11 cellular contexts compared by ENCODE assay signal in the genomic region with DNA sequence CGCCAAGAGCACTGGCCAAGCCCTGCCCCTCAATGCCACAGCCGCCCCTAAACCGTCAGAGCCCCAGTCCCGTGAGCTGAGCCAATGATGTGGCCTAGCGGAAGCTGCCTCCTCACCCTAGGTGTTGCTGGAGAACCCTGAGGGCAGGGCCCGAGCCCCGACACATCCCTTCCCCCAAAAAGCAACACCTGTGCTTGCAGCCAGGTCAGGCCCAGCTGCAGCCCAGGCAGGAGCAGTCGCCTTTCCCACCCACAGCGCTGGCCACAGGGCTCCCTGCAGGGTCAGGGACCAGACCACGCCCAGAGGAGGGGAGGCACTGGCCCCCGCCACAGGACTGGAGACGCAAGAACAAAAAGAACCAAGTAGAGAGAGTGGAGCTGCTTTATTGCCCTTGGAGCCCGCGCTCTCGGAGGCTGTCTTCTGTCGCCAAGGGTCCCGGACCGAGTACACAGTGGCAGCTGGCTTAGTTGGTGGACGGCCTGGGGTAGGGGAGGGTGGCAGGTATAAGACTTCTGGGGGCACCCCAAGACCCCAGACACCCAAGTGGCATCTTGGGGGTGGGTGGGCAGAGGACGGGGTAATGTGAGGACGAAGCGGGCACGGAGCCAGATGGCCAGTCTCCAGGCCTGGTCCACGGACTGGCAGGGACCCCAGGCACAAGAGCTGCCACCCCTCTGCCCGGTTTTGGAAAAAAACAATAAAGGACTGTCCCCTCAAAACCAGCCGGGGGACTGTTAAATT. TPM values are rescaled to one million over a fixed set of nuclear protein-coding genes. Genes with fewer than 3 reads are reported as not detected.
DNase-seq lines count a peak whose midpoint lies in the region; ATAC-seq and TF ChIP-seq lines count a peak whose summit lies in the region.
"Had no signal": no experiment of that assay in that cellular context is flagged by ENCODE, and none has a peak within 500 bp of the region (broad histone marks: within the 10 kb centered on the region; RNA-seq: fewer than 3 reads in every experiment).

No MANE protein-coding gene starts in this region.

- H3K27me3 Mint-ChIP-seq in activated naive CD4-positive, alpha-beta T cell treated with anti-CD3 and anti-CD28 coated beads, Interleukin-2, amount 50 U/mL, for 24 hours, result no peaks in the 10 kb centered on the region
- no peaks in the 10 kb centered on the region for H3K27me3 Mint-ChIP-seq in activated naive CD8-positive, alpha-beta T cell treated with anti-CD3 and anti-CD28 coated beads, Interleukin-2, amount 50 U/mL, for 24 hours
- H3K27me3 Mint-ChIP-seq: memory B cell had no signal

- no peak for DNase-seq in activated naive CD4-positive, alpha-beta T cell treated with anti-CD3 and anti-CD28 coated beads, Interleukin-2, amount 50 U/mL, for 16 hours
- DNase-seq in KBM-7 (peak; percentile 46), MM.1S (no peak), thyroid gland (no peak)
- DNase-seq in activated naive CD8-positive, alpha-beta T cell treated with anti-CD3 and anti-CD28 coated beads, Interleukin-2, amount 50 U/mL, for 24 hours, result peak; percentile 45
- peak; percentile 56 for DNase-seq in stimulated activated CD8-positive, alpha-beta memory T cell treated with anti-CD3 and anti-CD28 coated beads, Interleukin-4, amount 100 ng/mL, for 48 hours
- DNase-seq: NCI-H1417 treated with DMSO at 0.1 percent for 48 hours, WERI-Rb-1 had no signal

- peak overlapping the region; percentile 36 for H3K4me3 Mint-ChIP-seq in activated naive CD4-positive, alpha-beta T cell treated with anti-CD3 and anti-CD28 coated beads, Interleukin-2, amount 50 U/mL, for 24 hours
- H3K4me3 Mint-ChIP-seq in activated naive CD8-positive, alpha-beta T cell treated with anti-CD3 and anti-CD28 coated beads, Interleukin-2, amount 50 U/mL, for 24 hours, result no peak overlapping the region
- H3K4me3 Mint-ChIP-seq: memory B cell had no signal

- H3K9me3 ChIP-seq in MM.1S (replicated peaks; ENCODE audit: insufficient read depth, low read length) (no peaks in the 10 kb centered on the region), thyroid gland (no peaks in the 10 kb centered on the region)

- H3K9ac ChIP-seq in MM.1S (ENCODE audit: low read length), result no peak overlapping the region

- peaks cover 34% of the 10 kb centered on the region for H3K79me2 ChIP-seq in MM.1S (ENCODE audit: low read length)

- intact Hi-C loops in thyroid gland (cut with DNase I), result loop anchor here (10.0 kb wide), 1 partner anchor 140 kb away; the partner anchor contains the start of gene MRPL4

- no peak overlapping the region for H3K4me3 ChIP-seq in MM.1S (ENCODE audit: low read length)
- H3K4me3 ChIP-seq in thyroid gland (replicated peaks in 1 of 3), result no peak overlapping the region

- peak overlapping the region; percentile 62 for H3K27ac Mint-ChIP-seq in activated naive CD4-positive, alpha-beta T cell treated with anti-CD3 and anti-CD28 coated beads, Interleukin-2, amount 50 U/mL, for 24 hours
- peak overlapping the region; percentile 73 for H3K27ac Mint-ChIP-seq in activated naive CD8-positive, alpha-beta T cell treated with anti-CD3 and anti-CD28 coated beads, Interleukin-2, amount 50 U/mL, for 24 hours
- H3K27ac Mint-ChIP-seq: memory B cell had no signal

- in situ Hi-C loops in KBM-7 (cut with MboI; ENCODE audit: low pct_unique_long_range_greater_than_20kb, low sequenced_read_pairs), result no loop called here

- H3K9me2 ChIP-seq in MM.1S (replicated peaks; ENCODE audit: insufficient read depth, low read length), result no peaks in the 10 kb centered on the region

- H3K4me1 Mint-ChIP-seq in activated naive CD4-positive, alpha-beta T cell treated with anti-CD3 and anti-CD28 coated beads, Interleukin-2, amount 50 U/mL, for 24 hours, result peaks cover 42% of the 10 kb centered on the region
- H3K4me1 Mint-ChIP-seq in activated naive CD8-positive, alpha-beta T cell treated with anti-CD3 and anti-CD28 coated beads, Interleukin-2, amount 50 U/mL, for 24 hours, result peaks cover 68% of the 10 kb centered on the region

- H3K4me2 ChIP-seq in MM.1S (ENCODE audit: low read depth, low read length), result no peak overlapping the region

- TF ChIP-seq CTCF in MM.1S (IDR thresholded peaks at IDR 0.05; ENCODE audit: low read length) (no peak), thyroid gland (IDR thresholded peaks at IDR 0.05) (no peak)

- TF ChIP-seq POLR2A in thyroid gland (IDR thresholded peaks at IDR 0.05), result no peak

- ATAC-seq in activated naive CD8-positive, alpha-beta T cell treated with anti-CD3 and anti-CD28 coated beads, Interleukin-2, amount 50 U/mL, for 24 hours, result peak; percentile 1
- no peak for ATAC-seq in GM21717 (IDR thresholded peaks at IDR 0.05; ENCODE audit: unreplicated experiment)

- no peak overlapping the region for H2AFZ ChIP-seq in MM.1S (ENCODE audit: low read length)

- H3K27me3 ChIP-seq in MM.1S (replicated peaks; ENCODE audit: insufficient read depth, low read length), result no peaks in the 10 kb centered on the region
- H3K27me3 ChIP-seq in thyroid gland, result no peaks in the 10 kb centered on the region

- H4K20me1 ChIP-seq in MM.1S (ENCODE audit: insufficient read depth, low read length), result no peaks in the 10 kb centered on the region

- 86% methylated on average over 16 to 23 of the region's 26 CpGs for WGBS in thyroid gland, 2 donors

- H3K36me3 Mint-ChIP-seq in activated naive CD4-positive, alpha-beta T cell treated with anti-CD3 and anti-CD28 coated beads, Interleukin-2, amount 50 U/mL, for 24 hours, result peaks cover 10% of the 10 kb centered on the region
- H3K36me3 Mint-ChIP-seq in activated naive CD8-positive, alpha-beta T cell treated with anti-CD3 and anti-CD28 coated beads, Interleukin-2, amount 50 U/mL, for 24 hours (ENCODE audit: low read depth), result peaks cover 52% of the 10 kb centered on the region

- H3K4me1 ChIP-seq in MM.1S (ENCODE audit: low read length) (peaks cover 28% of the 10 kb centered on the region), thyroid gland (peaks cover 6 to 8% of the 10 kb centered on the region in 2 donors)

- H3K36me3 ChIP-seq in MM.1S (replicated peaks; ENCODE audit: insufficient read depth, low read length) (peaks cover 7% of the 10 kb centered on the region), thyroid gland (peaks cover 48 to 55% of the 10 kb centered on the region in 2 donors)

- no peak overlapping the region for H3K27ac ChIP-seq in MM.1S (ENCODE audit: low read length)
- H3K27ac ChIP-seq in thyroid gland, result no peak overlapping the region
- H3K27ac ChIP-seq: WERI-Rb-1 had no signal

- peaks cover 37% of the 10 kb centered on the region for H3F3A ChIP-seq in MM.1S (ENCODE audit: insufficient read depth, low read length)

- no peaks in the 10 kb centered on the region for H3K9me3 Mint-ChIP-seq in activated naive CD4-positive, alpha-beta T cell treated with anti-CD3 and anti-CD28 coated beads, Interleukin-2, amount 50 U/mL, for 24 hours
- no peaks in the 10 kb centered on the region for H3K9me3 Mint-ChIP-seq in activated naive CD8-positive, alpha-beta T cell treated with anti-CD3 and anti-CD28 coated beads, Interleukin-2, amount 50 U/mL, for 24 hours
- H3K9me3 Mint-ChIP-seq: memory B cell had no signal

RNA-seq across cellular contexts. Expression of gene P2RY11, which starts 3.3 kb away (rescaled TPM):
- 1 to 10 TPM; 6.1 to 9.3 (median 6.3) TPM for total RNA-seq in thyroid gland

RNA-seq across cellular contexts. Expression of gene EIF3G, which starts 4.9 kb away (rescaled TPM):
- total RNA-seq in thyroid gland, result 100 to 1,000 TPM; 219 to 342 (median 250) TPM

RNA-seq across cellular contexts. Expression of gene PPAN, which starts 8.7 kb away (rescaled TPM):
- total RNA-seq in thyroid gland, result 10 to 100 TPM; 26.2 to 33.0 (median 29.7) TPM

RNA-seq across cellular contexts. Expression of gene ANGPTL6, which starts 12.3 kb away (rescaled TPM):
- under 1 TPM in 2 of 4 donors, not detected in 2; 0.33 to 0.54 TPM for total RNA-seq in thyroid gland

RNA-seq across cellular contexts. Expression of gene SHFL, which starts 28.7 kb away (rescaled TPM):
- total RNA-seq in thyroid gland, result 10 to 100 TPM; 18.5 to 46.1 (median 32.6) TPM

Comparison
In these comparisons a context has a peak if more than half of its experiments do, and no peak if none do; other contexts are left out.
1. DNase-seq: peak in KBM-7 (single experiment), activated naive CD8-positive, alpha-beta T cell treated with anti-CD3 and anti-CD28 coated beads, Interleukin-2, amount 50 U/mL, for 24 hours (single experiment) and stimulated activated CD8-positive, alpha-beta memory T cell treated with anti-CD3 and anti-CD28 coated beads, Interleukin-4, amount 100 ng/mL, for 48 hours (single experiment); none in activated naive CD4-positive, alpha-beta T cell treated with anti-CD3 and anti-CD28 coated beads, Interleukin-2, amount 50 U/mL, for 16 hours (single experiment), MM.1S (single experiment) and thyroid gland (0 of 2).